In genomic region chr17:77326636-77327035, GRCh38 we compare ENCODE assay signal across 10 cellular contexts.
DNase-seq lines count a peak whose midpoint lies in the region; ATAC-seq, FAIRE-seq and TF ChIP-seq lines count a peak whose summit lies in the region.
"Had no signal": no experiment of that assay in that cellular context is flagged by ENCODE, and none has a peak within 500 bp of the region (broad histone marks: within the 10 kb centered on the region; RNA-seq: fewer than 3 reads in every experiment).

No MANE protein-coding gene starts in this region.

- POLR2A ChIA-PET in A549 (lab: Yijun Ruan, JAX), result interaction anchor here (0.6 kb wide), 1 partner anchor 48 kb away, joined by 4 read pairs; no protein-coding TSS in a partner anchor
- POLR2A ChIA-PET in CD8-positive, alpha-beta T cell (lab: Charles Lee), result interaction anchor here (1.0 to 1.5 kb wide), 3 partner anchors 73 to 118 kb away, joined by 3 read pairs; no protein-coding TSS in a partner anchor

- no peak for FAIRE-seq in A549 (lab: Jason Lieb, UNC)

- peak overlapping the region in 1 of 2 experiments; percentile 93; a peak in 3 of 6 replicates for H3K27ac ChIP-seq in A549
- no peak overlapping the region for H3K27ac ChIP-seq in CD8-positive, alpha-beta T cell (ENCODE audit: low read depth, low read length)

- no peak for TF ChIP-seq POLR2A in A549 (IDR thresholded peaks at IDR 0.05; ENCODE audit: low read length)

- H3K4me3 Mint-ChIP-seq in CD8-positive, alpha-beta T cell, result no peak overlapping the region
- H3K4me3 Mint-ChIP-seq in central memory CD8-positive, alpha-beta T cell, result no peak overlapping the region
- no peak overlapping the region for H3K4me3 Mint-ChIP-seq in neural crest cell

- peak overlapping the region; percentile 97; the same call in 1 of the 3 replicates for H3K4me2 ChIP-seq in A549

- H3K9me3 Mint-ChIP-seq in CD8-positive, alpha-beta T cell, result no peaks in the 10 kb centered on the region
- no peaks in the 10 kb centered on the region for H3K9me3 Mint-ChIP-seq in central memory CD8-positive, alpha-beta T cell
- no peaks in the 10 kb centered on the region for H3K9me3 Mint-ChIP-seq in neural crest cell
- H3K9me3 Mint-ChIP-seq: activated CD4-positive, alpha-beta T cell treated with anti-CD3 and anti-CD28 coated beads, Interleukin-2, amount 10 ng/mL, durations not matched to agents 24 days and 14 days had no signal

- H3K4me1 ChIP-seq in A549, result peaks cover 89% of the 10 kb centered on the region
- peaks cover 56% of the 10 kb centered on the region for H3K4me1 ChIP-seq in CD8-positive, alpha-beta T cell (ENCODE audit: insufficient read depth, low read length)

- ATAC-seq in A549 (no peak), HG02610 (IDR thresholded peaks at IDR 0.05; ENCODE audit: unreplicated experiment) (no peak), GM18867 (IDR thresholded peaks at IDR 0.05; ENCODE audit: unreplicated experiment) (no peak)
- ATAC-seq in CD8-positive, alpha-beta T cell, result no peak
- no peak for ATAC-seq in central memory CD8-positive, alpha-beta T cell (replicated peaks; ENCODE audit: extremely low read depth, poor library complexity, severe bottlenecking)

- intact Hi-C loops in CD8-positive, alpha-beta T cell (cut with DNase I, micrococcal nuclease), result no loop called here

- H3K27me3 ChIP-seq in CD8-positive, alpha-beta T cell (ENCODE audit: insufficient read depth, low read length), result no peaks in the 10 kb centered on the region

- H3K36me3 Mint-ChIP-seq in CD8-positive, alpha-beta T cell, result no peaks in the 10 kb centered on the region
- H3K36me3 Mint-ChIP-seq in central memory CD8-positive, alpha-beta T cell (ENCODE audit: insufficient read depth), result peaks cover 5% of the 10 kb centered on the region
- no peaks in the 10 kb centered on the region for H3K36me3 Mint-ChIP-seq in neural crest cell (ENCODE audit: low read depth)

- TF ChIP-seq RAD21 in A549 (conservative IDR thresholded peaks at IDR 0.05 in 1 of 2, IDR thresholded peaks at IDR 0.05 in 1 of 2), result no peak

- H3K27ac Mint-ChIP-seq in CD8-positive, alpha-beta T cell, result peak overlapping the region; percentile 84
- peak overlapping the region; percentile 88 for H3K27ac Mint-ChIP-seq in central memory CD8-positive, alpha-beta T cell (ENCODE audit: low read depth)
- peak overlapping the region; percentile 70 for H3K27ac Mint-ChIP-seq in neural crest cell (ENCODE audit: unreplicated experiment)

- H3K36me3 ChIP-seq in CD8-positive, alpha-beta T cell (ENCODE audit: insufficient read depth, low read length), result no peaks in the 10 kb centered on the region

- H3K27me3 Mint-ChIP-seq in CD8-positive, alpha-beta T cell (ENCODE audit: low read depth), result no peaks in the 10 kb centered on the region
- H3K27me3 Mint-ChIP-seq in central memory CD8-positive, alpha-beta T cell, result no peaks in the 10 kb centered on the region
- H3K27me3 Mint-ChIP-seq in neural crest cell (ENCODE audit: low read depth), result no peaks in the 10 kb centered on the region
- H3K27me3 Mint-ChIP-seq: activated CD4-positive, alpha-beta T cell treated with anti-CD3 and anti-CD28 coated beads, Interleukin-2, amount 10 ng/mL, durations not matched to agents 24 days and 14 days had no signal

- DNase-seq in A549 (ENCODE audit: low read depth in 1 of 2, low spot score in 1 of 2), result no peak
- no peak for DNase-seq in CD8-positive, alpha-beta T cell
- DNase-seq in central memory CD8-positive, alpha-beta T cell (ENCODE audit: low spot score in 2 of 2), result no peak
- DNase-seq in neural crest cell (ENCODE audit: low read depth, low spot score), result no peak
- no peak for DNase-seq in AG20443 (ENCODE audit: low spot score)
- no peak for DNase-seq in NCI-H748 treated with DMSO at 0.1 percent for 48 hours (lab: John Stamatoyannopoulos, UW)
- DNase-seq: kidney glomerular epithelial cell had no signal

- TF ChIP-seq EP300 in A549 (IDR thresholded peaks at IDR 0.05), result no peak

- no peak overlapping the region for H3K4me3 ChIP-seq in A549
- no peak overlapping the region for H3K4me3 ChIP-seq in CD8-positive, alpha-beta T cell (ENCODE audit: low read depth, low read length)

- no peak for TF ChIP-seq CTCF in A549 (IDR thresholded peaks at IDR 0.05)
- no peak for TF ChIP-seq CTCF in CD8-positive, alpha-beta T cell (IDR thresholded peaks at IDR 0.05)
- TF ChIP-seq CTCF in neural crest cell (conservative IDR thresholded peaks at IDR 0.05), result no peak

- CTCF ChIA-PET in A549 (lab: Yijun Ruan, JAX), result interaction anchor here (0.8 to 9.3 kb wide), 8 partner anchors 14 to 173 kb away, joined by 3 to 229 read pairs (median 4); no protein-coding TSS in a partner anchor
- CTCF ChIA-PET in CD8-positive, alpha-beta T cell (lab: Charles Lee), result interaction anchor here (0.8 to 1.6 kb wide), 5 partner anchors 103 to 459 kb away, joined by 3 to 5 read pairs (median 4); partner anchors contain the start of gene MGAT5B

- H3K4me1 Mint-ChIP-seq in CD8-positive, alpha-beta T cell (ENCODE audit: low read depth), result peaks cover 52% of the 10 kb centered on the region
- peaks cover 55% of the 10 kb centered on the region for H3K4me1 Mint-ChIP-seq in central memory CD8-positive, alpha-beta T cell
- H3K4me1 Mint-ChIP-seq in neural crest cell, result peaks cover 46% of the 10 kb centered on the region

- H3K9me3 ChIP-seq in A549, result no peaks in the 10 kb centered on the region
- no peaks in the 10 kb centered on the region for H3K9me3 ChIP-seq in CD8-positive, alpha-beta T cell (ENCODE audit: low read length)

- 97% methylated on average over 7 of the region's 7 CpGs for WGBS in A549 (ENCODE audit: missing lambda C conversion rate)

TF ChIP-seq in A549, 52 proteins besides CTCF, POLR2A, EP300 and RAD21:
- TF ChIP-seq CBX8 (IDR thresholded peaks at IDR 0.05) (no peak), NFE2L2 (conservative IDR thresholded peaks at IDR 0.05; ENCODE audit: low read length) (no peak), POLR2AphosphoS2 (conservative IDR thresholded peaks at IDR 0.05; ENCODE audit: low read length) (0 out of 2 replicates have a peak, but pooled peaks have one; percentile 45)
